16 cellular contexts compared by ENCODE assay signal in the genomic region with DNA sequence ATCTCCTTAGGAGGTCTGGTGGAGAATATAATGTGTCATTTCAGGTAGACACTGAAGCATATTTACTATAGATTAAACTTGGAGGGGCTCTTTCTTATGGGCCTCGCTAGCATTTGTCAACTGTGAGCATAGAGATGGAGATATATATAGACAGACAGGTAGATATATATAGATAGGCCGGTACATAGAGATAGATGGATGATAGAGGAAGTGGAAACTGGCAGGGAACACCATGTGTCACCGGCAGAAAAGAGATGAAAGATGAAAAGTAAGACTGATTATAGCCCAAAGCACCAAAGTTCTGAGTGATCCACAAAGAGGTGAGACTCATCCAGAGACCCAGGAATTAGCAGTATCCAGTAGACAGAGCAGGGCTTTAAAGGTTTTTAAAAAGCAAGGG.
DNase-seq lines count a peak whose midpoint lies in the region; ATAC-seq and TF ChIP-seq lines count a peak whose summit lies in the region.
"Had no signal": no experiment of that assay in that cellular context is flagged by ENCODE, and none has a peak within 500 bp of the region (broad histone marks: within the 10 kb centered on the region; RNA-seq: fewer than 3 reads in every experiment).

No MANE protein-coding gene starts in this region.

- WGBS in esophagus muscularis mucosa, result 88% methylated on average over 3 of the region's 3 CpGs

- POLR2A ChIA-PET in activated CD4-positive, alpha-beta memory T cell treated with anti-CD3 and anti-CD28 coated beads, Interleukin-2, amount 10 ng/mL, durations not matched to agents 7 days and 5 days (lab: Charles Lee), result no interaction called here

- H3K9me3 Mint-ChIP-seq in activated CD4-positive, alpha-beta memory T cell treated with anti-CD3 and anti-CD28 coated beads, Interleukin-2, amount 10 ng/mL, durations not matched to agents 7 days and 5 days, result no peaks in the 10 kb centered on the region
- H3K9me3 Mint-ChIP-seq: CD8-positive, alpha-beta T cell had no signal

- TF ChIP-seq CTCF in esophagus muscularis mucosa (IDR thresholded peaks at IDR 0.05), result no peak

- TF ChIP-seq POLR2A in esophagus muscularis mucosa (IDR thresholded peaks at IDR 0.05; ENCODE audit: low read depth), result no peak

- H3K4me3 Mint-ChIP-seq in activated CD4-positive, alpha-beta memory T cell treated with anti-CD3 and anti-CD28 coated beads, Interleukin-2, amount 10 ng/mL, durations not matched to agents 7 days and 5 days, result no peak overlapping the region
- H3K4me3 Mint-ChIP-seq: CD4-positive, CD25-positive, alpha-beta regulatory T cell; CD8-positive, alpha-beta T cell had no signal

- no peak overlapping the region for H3K27ac ChIP-seq in esophagus muscularis mucosa (replicated peaks in 1 of 4)
- H3K27ac ChIP-seq: C4-2B, GM23248 had no signal

- no peaks in the 10 kb centered on the region for H3K36me3 Mint-ChIP-seq in activated CD4-positive, alpha-beta memory T cell treated with anti-CD3 and anti-CD28 coated beads, Interleukin-2, amount 10 ng/mL, durations not matched to agents 7 days and 5 days (ENCODE audit: low read depth)
- H3K36me3 Mint-ChIP-seq: CD4-positive, CD25-positive, alpha-beta regulatory T cell; CD8-positive, alpha-beta T cell had no signal

- H3K4me3 ChIP-seq in esophagus muscularis mucosa, result no peak overlapping the region
- H3K4me3 ChIP-seq: GM23248 had no signal

- no peaks in the 10 kb centered on the region for H3K4me1 ChIP-seq in esophagus muscularis mucosa

- H3K9me3 ChIP-seq in esophagus muscularis mucosa, result no peaks in the 10 kb centered on the region
- H3K9me3 ChIP-seq: Caco-2 had no signal

- intact Hi-C loops in esophagus muscularis mucosa (cut with DNase I), result no loop called here

- H3K27me3 ChIP-seq in esophagus muscularis mucosa, result no peaks in the 10 kb centered on the region

- peaks cover 1% of the 10 kb centered on the region for H3K27me3 Mint-ChIP-seq in activated CD4-positive, alpha-beta memory T cell treated with anti-CD3 and anti-CD28 coated beads, Interleukin-2, amount 10 ng/mL, durations not matched to agents 7 days and 5 days

- no peak for TF ChIP-seq EP300 in esophagus muscularis mucosa (IDR thresholded peaks at IDR 0.05)

- H3K36me3 ChIP-seq in esophagus muscularis mucosa, result no peaks in the 10 kb centered on the region

- H3K27ac Mint-ChIP-seq in activated CD4-positive, alpha-beta memory T cell treated with anti-CD3 and anti-CD28 coated beads, Interleukin-2, amount 10 ng/mL, durations not matched to agents 7 days and 5 days, result no peak overlapping the region
- H3K27ac Mint-ChIP-seq: CD8-positive, alpha-beta T cell had no signal

- CTCF ChIA-PET in activated CD4-positive, alpha-beta memory T cell treated with anti-CD3 and anti-CD28 coated beads, Interleukin-2, amount 10 ng/mL, durations not matched to agents 7 days and 5 days (lab: Charles Lee), result no interaction called here

- H3K4me1 Mint-ChIP-seq in activated CD4-positive, alpha-beta memory T cell treated with anti-CD3 and anti-CD28 coated beads, Interleukin-2, amount 10 ng/mL, durations not matched to agents 7 days and 5 days, result no peaks in the 10 kb centered on the region

- DNase-seq in esophagus muscularis mucosa (ENCODE audit: extremely low spot score) (peak; percentile 50), iPS-NIHi11 (ENCODE audit: low spot score) (no peak), KG1 (lab: John Stamatoyannopoulos, UW) (no peak)
- DNase-seq in activated CD4-positive, alpha-beta memory T cell treated with anti-CD3 and anti-CD28 coated beads, Interleukin-2, amount 10 ng/mL, durations not matched to agents 7 days and 5 days, result no peak
- DNase-seq: Caco-2; CD4-positive, CD25-positive, alpha-beta regulatory T cell; CD8-positive, alpha-beta T cell; DMS79; EL; GDM1; GM23248; H7; HCEC 1CT had no signal

- peak; percentile 52 for ATAC-seq in GM18868 (IDR thresholded peaks at IDR 0.05; ENCODE audit: unreplicated experiment)
- peak; percentile 59 for ATAC-seq in HG03175 (IDR thresholded peaks at IDR 0.05; ENCODE audit: unreplicated experiment)
- ATAC-seq: CD8-positive, alpha-beta T cell had no signal
